In genomic region chr12:52059582-52060497, GRCh38 we compare ENCODE assay signal across 1 cellular context.
TF ChIP-seq lines count a peak whose summit lies in the region.

No MANE protein-coding gene starts in this region.

TF ChIP-seq in K562, 482 proteins besides CTCF, POLR2A, EP300 and RAD21:
- no peak for TF ChIP-seq ZNF124 (CRISPR knock-in tag; IDR thresholded peaks at IDR 0.05)
- TF ChIP-seq NR4A1 (CRISPR knock-in tag; IDR thresholded peaks at IDR 0.05) = peak; percentile 41; the same call in 1 of the 2 replicates
- TF ChIP-seq NR4A1 (tag; IDR thresholded peaks at IDR 0.05) = no peak
